In the genomic region with DNA sequence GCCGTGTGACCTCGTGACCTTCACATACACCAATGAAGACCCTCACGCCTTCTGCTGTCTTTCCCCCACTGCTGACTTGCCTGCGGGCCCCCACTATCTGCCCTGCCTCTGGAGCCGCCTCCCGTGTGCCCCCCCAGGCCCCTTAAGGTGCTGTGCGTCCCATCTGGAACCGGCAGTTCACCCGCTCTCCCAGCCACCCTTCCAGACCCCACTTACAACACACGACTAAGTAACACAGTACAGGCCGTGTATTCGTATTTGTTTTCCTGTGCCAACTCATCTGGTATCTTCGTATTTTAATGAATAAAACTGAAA, we compare ENCODE assay signal across 1 cellular context.
TF ChIP-seq lines count a peak whose summit lies in the region.

No MANE protein-coding gene starts in this region.

TF ChIP-seq in GM12878, 131 proteins besides CTCF, POLR2A, EP300 and RAD21:
- TF ChIP-seq CREM (IDR thresholded peaks at IDR 0.05; ENCODE audit: low read depth) (no peak), POLR2AphosphoS2 (IDR thresholded peaks at IDR 0.05; ENCODE audit: low read depth, low read length) (0 out of 2 replicates have a peak, but pooled peaks have one; percentile 24), SREBF2 (IDR thresholded peaks at IDR 0.05; ENCODE audit: low read length) (no peak), FOS (IDR thresholded peaks at IDR 0.05; ENCODE audit: borderline replicate concordance, extremely low read depth, insufficient read length) (no peak), SIN3A (IDR thresholded peaks at IDR 0.05; ENCODE audit: low read depth, low read length) (0 out of 2 replicates have a peak, but pooled peaks have one; percentile 35), JUNB (IDR thresholded peaks at IDR 0.05) (no peak), ZNF384 (IDR thresholded peaks at IDR 0.05; ENCODE audit: borderline replicate concordance, low read depth, low read length) (no peak), HDAC2 (IDR thresholded peaks at IDR 0.05) (no peak), GATAD2B (conservative IDR thresholded peaks at IDR 0.05; ENCODE audit: low read depth) (no peak), NFYA (IDR thresholded peaks at IDR 0.05; ENCODE audit: borderline replicate concordance, low read depth, low read length) (no peak), ZNF622 (IDR thresholded peaks at IDR 0.05) (no peak), EZH2 (IDR thresholded peaks at IDR 0.05; ENCODE audit: borderline replicate concordance, control insufficient read depth, low read depth, low read length) (no peak), RBBP5 (conservative IDR thresholded peaks at IDR 0.05) (no peak), DPF2 (IDR thresholded peaks at IDR 0.05) (no peak), NFXL1 (IDR thresholded peaks at IDR 0.05; ENCODE audit: borderline replicate concordance) (no peak), TARDBP (IDR thresholded peaks at IDR 0.05; ENCODE audit: borderline replicate concordance) (no peak; the same call in 1 of the 2 replicates), PAX5 (IDR thresholded peaks at IDR 0.05; ENCODE audit: borderline replicate concordance, low read depth, low read length) (no peak), NBN (IDR thresholded peaks at IDR 0.05) (no peak), YBX1 (IDR thresholded peaks at IDR 0.05) (no peak), KLF5 (IDR thresholded peaks at IDR 0.05; ENCODE audit: partially characterized antibody) (no peak), RCOR1 (conservative IDR thresholded peaks at IDR 0.05; ENCODE audit: low read depth, low read length) (no peak), MTA3 (IDR thresholded peaks at IDR 0.05; ENCODE audit: borderline replicate concordance, low read length) (peak; percentile 47; the same call in 1 of the 2 replicates)
- TF ChIP-seq, protein P1, sequence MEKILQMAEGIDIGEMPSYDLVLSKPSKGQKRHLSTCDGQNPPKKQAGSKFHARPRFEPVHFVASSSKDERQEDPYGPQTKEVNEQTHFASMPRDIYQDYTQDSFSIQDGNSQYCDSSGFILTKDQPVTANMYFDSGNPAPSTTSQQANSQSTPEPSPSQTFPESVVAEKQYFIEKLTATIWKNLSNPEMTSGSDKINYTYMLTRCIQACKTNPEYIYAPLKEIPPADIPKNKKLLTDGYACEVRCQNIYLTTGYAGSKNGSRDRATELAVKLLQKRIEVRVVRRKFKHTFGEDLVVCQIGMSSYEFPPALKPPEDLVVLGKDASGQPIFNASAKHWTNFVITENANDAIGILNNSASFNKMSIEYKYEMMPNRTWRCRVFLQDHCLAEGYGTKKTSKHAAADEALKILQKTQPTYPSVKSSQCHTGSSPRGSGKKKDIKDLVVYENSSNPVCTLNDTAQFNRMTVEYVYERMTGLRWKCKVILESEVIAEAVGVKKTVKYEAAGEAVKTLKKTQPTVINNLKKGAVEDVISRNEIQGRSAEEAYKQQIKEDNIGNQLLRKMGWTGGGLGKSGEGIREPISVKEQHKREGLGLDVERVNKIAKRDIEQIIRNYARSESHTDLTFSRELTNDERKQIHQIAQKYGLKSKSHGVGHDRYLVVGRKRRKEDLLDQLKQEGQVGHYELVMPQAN (conservative IDR thresholded peaks at IDR 0.05): no peak
- TF ChIP-seq, protein P2, sequence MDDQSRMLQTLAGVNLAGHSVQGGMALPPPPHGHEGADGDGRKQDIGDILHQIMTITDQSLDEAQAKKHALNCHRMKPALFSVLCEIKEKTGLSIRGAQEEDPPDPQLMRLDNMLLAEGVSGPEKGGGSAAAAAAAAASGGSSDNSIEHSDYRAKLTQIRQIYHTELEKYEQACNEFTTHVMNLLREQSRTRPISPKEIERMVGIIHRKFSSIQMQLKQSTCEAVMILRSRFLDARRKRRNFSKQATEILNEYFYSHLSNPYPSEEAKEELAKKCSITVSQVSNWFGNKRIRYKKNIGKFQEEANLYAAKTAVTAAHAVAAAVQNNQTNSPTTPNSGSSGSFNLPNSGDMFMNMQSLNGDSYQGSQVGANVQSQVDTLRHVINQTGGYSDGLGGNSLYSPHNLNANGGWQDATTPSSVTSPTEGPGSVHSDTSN (IDR thresholded peaks at IDR 0.05; ENCODE audit: insufficient replicate concordance, low read depth, low read length): no peak
- TF ChIP-seq, protein P3, sequence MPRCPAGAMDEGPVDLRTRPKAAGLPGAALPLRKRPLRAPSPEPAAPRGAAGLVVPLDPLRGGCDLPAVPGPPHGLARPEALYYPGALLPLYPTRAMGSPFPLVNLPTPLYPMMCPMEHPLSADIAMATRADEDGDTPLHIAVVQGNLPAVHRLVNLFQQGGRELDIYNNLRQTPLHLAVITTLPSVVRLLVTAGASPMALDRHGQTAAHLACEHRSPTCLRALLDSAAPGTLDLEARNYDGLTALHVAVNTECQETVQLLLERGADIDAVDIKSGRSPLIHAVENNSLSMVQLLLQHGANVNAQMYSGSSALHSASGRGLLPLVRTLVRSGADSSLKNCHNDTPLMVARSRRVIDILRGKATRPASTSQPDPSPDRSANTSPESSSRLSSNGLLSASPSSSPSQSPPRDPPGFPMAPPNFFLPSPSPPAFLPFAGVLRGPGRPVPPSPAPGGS (IDR thresholded peaks at IDR 0.05; ENCODE audit: borderline replicate concordance, insufficient read depth, low read depth, low read length, poor library complexity, severe bottlenecking): peak; percentile 83
- TF ChIP-seq, protein P4, sequence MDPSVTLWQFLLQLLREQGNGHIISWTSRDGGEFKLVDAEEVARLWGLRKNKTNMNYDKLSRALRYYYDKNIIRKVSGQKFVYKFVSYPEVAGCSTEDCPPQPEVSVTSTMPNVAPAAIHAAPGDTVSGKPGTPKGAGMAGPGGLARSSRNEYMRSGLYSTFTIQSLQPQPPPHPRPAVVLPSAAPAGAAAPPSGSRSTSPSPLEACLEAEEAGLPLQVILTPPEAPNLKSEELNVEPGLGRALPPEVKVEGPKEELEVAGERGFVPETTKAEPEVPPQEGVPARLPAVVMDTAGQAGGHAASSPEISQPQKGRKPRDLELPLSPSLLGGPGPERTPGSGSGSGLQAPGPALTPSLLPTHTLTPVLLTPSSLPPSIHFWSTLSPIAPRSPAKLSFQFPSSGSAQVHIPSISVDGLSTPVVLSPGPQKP (IDR thresholded peaks at IDR 0.05; ENCODE audit: low read depth, low read length): no peak
- TF ChIP-seq, protein P5, sequence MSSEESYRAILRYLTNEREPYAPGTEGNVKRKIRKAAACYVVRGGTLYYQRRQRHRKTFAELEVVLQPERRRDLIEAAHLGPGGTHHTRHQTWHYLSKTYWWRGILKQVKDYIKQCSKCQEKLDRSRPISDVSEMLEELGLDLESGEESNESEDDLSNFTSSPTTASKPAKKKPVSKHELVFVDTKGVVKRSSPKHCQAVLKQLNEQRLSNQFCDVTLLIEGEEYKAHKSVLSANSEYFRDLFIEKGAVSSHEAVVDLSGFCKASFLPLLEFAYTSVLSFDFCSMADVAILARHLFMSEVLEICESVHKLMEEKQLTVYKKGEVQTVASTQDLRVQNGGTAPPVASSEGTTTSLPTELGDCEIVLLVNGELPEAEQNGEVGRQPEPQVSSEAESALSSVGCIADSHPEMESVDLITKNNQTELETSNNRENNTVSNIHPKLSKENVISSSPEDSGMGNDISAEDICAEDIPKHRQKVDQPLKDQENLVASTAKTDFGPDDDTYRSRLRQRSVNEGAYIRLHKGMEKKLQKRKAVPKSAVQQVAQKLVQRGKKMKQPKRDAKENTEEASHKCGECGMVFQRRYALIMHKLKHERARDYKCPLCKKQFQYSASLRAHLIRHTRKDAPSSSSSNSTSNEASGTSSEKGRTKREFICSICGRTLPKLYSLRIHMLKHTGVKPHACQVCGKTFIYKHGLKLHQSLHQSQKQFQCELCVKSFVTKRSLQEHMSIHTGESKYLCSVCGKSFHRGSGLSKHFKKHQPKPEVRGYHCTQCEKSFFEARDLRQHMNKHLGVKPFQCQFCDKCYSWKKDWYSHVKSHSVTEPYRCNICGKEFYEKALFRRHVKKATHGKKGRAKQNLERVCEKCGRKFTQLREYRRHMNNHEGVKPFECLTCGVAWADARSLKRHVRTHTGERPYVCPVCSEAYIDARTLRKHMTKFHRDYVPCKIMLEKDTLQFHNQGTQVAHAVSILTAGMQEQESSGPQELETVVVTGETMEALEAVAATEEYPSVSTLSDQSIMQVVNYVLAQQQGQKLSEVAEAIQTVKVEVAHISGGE (CRISPR knock-in tag; IDR thresholded peaks at IDR 0.05): no peak
- TF ChIP-seq, protein P6, sequence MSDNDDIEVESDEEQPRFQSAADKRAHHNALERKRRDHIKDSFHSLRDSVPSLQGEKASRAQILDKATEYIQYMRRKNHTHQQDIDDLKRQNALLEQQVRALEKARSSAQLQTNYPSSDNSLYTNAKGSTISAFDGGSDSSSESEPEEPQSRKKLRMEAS (IDR thresholded peaks at IDR 0.05; ENCODE audit: low read depth, low read length): no peak
- TF ChIP-seq, protein P7, sequence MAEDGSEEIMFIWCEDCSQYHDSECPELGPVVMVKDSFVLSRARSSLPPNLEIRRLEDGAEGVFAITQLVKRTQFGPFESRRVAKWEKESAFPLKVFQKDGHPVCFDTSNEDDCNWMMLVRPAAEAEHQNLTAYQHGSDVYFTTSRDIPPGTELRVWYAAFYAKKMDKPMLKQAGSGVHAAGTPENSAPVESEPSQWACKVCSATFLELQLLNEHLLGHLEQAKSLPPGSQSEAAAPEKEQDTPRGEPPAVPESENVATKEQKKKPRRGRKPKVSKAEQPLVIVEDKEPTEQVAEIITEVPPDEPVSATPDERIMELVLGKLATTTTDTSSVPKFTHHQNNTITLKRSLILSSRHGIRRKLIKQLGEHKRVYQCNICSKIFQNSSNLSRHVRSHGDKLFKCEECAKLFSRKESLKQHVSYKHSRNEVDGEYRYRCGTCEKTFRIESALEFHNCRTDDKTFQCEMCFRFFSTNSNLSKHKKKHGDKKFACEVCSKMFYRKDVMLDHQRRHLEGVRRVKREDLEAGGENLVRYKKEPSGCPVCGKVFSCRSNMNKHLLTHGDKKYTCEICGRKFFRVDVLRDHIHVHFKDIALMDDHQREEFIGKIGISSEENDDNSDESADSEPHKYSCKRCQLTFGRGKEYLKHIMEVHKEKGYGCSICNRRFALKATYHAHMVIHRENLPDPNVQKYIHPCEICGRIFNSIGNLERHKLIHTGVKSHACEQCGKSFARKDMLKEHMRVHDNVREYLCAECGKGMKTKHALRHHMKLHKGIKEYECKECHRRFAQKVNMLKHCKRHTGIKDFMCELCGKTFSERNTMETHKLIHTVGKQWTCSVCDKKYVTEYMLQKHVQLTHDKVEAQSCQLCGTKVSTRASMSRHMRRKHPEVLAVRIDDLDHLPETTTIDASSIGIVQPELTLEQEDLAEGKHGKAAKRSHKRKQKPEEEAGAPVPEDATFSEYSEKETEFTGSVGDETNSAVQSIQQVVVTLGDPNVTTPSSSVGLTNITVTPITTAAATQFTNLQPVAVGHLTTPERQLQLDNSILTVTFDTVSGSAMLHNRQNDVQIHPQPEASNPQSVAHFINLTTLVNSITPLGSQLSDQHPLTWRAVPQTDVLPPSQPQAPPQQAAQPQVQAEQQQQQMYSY (CRISPR knock-in tag; IDR thresholded peaks at IDR 0.05): 0 out of 2 replicates have a peak, but pooled peaks have one; percentile 13
- TF ChIP-seq, protein P8, sequence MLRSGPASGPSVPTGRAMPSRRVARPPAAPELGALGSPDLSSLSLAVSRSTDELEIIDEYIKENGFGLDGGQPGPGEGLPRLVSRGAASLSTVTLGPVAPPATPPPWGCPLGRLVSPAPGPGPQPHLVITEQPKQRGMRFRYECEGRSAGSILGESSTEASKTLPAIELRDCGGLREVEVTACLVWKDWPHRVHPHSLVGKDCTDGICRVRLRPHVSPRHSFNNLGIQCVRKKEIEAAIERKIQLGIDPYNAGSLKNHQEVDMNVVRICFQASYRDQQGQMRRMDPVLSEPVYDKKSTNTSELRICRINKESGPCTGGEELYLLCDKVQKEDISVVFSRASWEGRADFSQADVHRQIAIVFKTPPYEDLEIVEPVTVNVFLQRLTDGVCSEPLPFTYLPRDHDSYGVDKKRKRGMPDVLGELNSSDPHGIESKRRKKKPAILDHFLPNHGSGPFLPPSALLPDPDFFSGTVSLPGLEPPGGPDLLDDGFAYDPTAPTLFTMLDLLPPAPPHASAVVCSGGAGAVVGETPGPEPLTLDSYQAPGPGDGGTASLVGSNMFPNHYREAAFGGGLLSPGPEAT (IDR thresholded peaks at IDR 0.05; ENCODE audit: low read depth): no peak
- TF ChIP-seq, protein P9, sequence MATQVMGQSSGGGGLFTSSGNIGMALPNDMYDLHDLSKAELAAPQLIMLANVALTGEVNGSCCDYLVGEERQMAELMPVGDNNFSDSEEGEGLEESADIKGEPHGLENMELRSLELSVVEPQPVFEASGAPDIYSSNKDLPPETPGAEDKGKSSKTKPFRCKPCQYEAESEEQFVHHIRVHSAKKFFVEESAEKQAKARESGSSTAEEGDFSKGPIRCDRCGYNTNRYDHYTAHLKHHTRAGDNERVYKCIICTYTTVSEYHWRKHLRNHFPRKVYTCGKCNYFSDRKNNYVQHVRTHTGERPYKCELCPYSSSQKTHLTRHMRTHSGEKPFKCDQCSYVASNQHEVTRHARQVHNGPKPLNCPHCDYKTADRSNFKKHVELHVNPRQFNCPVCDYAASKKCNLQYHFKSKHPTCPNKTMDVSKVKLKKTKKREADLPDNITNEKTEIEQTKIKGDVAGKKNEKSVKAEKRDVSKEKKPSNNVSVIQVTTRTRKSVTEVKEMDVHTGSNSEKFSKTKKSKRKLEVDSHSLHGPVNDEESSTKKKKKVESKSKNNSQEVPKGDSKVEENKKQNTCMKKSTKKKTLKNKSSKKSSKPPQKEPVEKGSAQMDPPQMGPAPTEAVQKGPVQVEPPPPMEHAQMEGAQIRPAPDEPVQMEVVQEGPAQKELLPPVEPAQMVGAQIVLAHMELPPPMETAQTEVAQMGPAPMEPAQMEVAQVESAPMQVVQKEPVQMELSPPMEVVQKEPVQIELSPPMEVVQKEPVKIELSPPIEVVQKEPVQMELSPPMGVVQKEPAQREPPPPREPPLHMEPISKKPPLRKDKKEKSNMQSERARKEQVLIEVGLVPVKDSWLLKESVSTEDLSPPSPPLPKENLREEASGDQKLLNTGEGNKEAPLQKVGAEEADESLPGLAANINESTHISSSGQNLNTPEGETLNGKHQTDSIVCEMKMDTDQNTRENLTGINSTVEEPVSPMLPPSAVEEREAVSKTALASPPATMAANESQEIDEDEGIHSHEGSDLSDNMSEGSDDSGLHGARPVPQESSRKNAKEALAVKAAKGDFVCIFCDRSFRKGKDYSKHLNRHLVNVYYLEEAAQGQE (IDR thresholded peaks at IDR 0.05; ENCODE audit: low read depth, low read length): no peak
